Comparison of ENCODE assay signal across 1 cellular context in the genomic region with DNA sequence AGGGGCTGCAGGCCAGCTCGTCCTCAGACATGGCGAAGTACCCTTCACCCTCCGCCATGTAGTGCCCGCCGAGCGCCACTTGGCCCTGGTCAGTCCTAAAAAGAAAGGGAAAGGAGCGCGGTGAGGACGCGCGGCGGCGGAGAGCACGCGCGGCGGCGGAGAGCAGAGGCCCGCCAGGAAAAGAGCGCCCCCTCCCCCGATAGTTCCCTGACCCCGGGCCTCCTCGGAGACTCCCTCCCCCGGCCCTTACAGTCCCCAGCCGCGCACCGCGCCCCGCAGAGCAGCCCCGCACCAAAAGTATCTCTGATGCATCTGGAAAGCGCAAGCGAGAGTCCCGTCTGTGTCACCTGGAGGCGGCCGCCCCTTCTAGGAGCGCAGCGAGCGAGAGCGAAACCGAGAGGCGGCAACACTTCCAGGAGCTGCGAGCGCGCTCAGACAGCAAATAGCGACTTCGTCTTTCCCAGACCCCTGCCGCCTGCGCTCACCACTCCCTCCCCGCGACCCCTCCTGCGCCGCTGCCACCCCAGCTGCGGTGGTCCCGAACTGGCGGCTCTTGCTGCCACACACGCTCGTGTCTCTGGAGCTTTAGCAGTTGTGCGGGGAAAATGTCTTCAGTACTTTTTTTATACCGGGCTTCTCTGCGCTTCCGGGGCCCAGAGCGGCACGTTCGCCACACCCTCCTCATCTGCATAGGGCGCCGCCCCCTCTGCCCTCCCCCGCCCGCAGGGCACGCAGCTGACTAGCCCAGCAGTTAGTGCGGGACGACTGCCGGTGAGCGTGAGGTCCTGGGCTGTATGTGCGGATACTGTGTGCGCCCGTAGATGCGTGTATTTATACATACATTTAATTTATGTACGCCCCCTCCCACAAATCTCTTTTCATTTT.
TF ChIP-seq lines count a peak whose summit lies in the region.

Gene TENT5A, minus strand, starts transcription at position 598 of the 885 bp plus-strand sequence. Its CDS starts 540 bp downstream, at position 58.

TF ChIP-seq in HEK293, 187 proteins besides CTCF, POLR2A, EP300 and RAD21 (continued from another document):
- TF ChIP-seq, protein P1, sequence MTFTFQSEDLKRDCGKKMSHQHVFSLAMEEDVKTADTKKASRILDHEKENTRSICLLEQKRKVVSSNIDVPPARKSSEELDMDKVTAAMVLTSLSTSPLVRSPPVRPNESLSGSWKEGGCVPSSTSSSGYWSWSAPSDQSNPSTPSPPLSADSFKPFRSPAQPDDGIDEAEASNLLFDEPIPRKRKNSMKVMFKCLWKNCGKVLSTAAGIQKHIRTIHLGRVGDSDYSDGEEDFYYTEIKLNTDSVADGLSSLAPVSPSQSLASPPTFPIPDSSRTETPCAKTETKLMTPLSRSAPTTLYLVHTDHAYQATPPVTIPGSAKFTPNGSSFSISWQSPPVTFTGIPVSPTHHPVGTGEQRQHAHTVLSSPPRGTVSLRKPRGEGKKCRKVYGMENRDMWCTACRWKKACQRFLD (tag by site-specific recombination; IDR thresholded peaks at IDR 0.05), result no peak
- TF ChIP-seq ZNF518A (tag by site-specific recombination; conservative IDR thresholded peaks at IDR 0.05; ENCODE audit: low read depth), result no peak
- TF ChIP-seq ZNF2 (tag by site-specific recombination; IDR thresholded peaks at IDR 0.05), result no peak
- no peak for TF ChIP-seq ZSCAN4 (tag by site-specific recombination; IDR thresholded peaks at IDR 0.05)
- TF ChIP-seq, protein P2, sequence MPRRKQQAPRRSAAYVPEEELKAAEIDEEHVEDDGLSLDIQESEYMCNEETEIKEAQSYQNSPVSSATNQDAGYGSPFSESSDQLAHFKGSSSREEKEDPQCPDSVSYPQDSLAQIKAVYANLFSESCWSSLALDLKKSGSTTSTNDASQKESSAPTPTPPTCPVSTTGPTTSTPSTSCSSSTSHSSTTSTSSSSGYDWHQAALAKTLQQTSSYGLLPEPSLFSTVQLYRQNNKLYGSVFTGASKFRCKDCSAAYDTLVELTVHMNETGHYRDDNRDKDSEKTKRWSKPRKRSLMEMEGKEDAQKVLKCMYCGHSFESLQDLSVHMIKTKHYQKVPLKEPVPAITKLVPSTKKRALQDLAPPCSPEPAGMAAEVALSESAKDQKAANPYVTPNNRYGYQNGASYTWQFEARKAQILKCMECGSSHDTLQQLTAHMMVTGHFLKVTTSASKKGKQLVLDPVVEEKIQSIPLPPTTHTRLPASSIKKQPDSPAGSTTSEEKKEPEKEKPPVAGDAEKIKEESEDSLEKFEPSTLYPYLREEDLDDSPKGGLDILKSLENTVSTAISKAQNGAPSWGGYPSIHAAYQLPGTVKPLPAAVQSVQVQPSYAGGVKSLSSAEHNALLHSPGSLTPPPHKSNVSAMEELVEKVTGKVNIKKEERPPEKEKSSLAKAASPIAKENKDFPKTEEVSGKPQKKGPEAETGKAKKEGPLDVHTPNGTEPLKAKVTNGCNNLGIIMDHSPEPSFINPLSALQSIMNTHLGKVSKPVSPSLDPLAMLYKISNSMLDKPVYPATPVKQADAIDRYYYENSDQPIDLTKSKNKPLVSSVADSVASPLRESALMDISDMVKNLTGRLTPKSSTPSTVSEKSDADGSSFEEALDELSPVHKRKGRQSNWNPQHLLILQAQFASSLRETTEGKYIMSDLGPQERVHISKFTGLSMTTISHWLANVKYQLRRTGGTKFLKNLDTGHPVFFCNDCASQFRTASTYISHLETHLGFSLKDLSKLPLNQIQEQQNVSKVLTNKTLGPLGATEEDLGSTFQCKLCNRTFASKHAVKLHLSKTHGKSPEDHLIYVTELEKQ (tag by site-specific recombination; IDR thresholded peaks at IDR 0.05; ENCODE audit: borderline replicate concordance), result no peak
- TF ChIP-seq ZNF629 (tag by site-specific recombination; IDR thresholded peaks at IDR 0.05), result peak; percentile 31; the same call in 1 of the 2 replicates
- 0 out of 2 replicates have a peak, but pooled peaks have one; percentile 21 for TF ChIP-seq ZNF610 (tag by site-specific recombination; IDR thresholded peaks at IDR 0.05; ENCODE audit: borderline replicate concordance)
- no peak for TF ChIP-seq ZNF416 (tag by site-specific recombination; IDR thresholded peaks at IDR 0.05)
